ENCODE assay signal across 1 cellular context in genomic region chr21:31733521-31734149, GRCh38.
TF ChIP-seq lines count a peak whose summit lies in the region.

No MANE protein-coding gene starts in this region.

TF ChIP-seq in H1, 55 proteins besides CTCF, POLR2A, EP300 and RAD21 (continued from another document):
- no peak for TF ChIP-seq SP1 (IDR thresholded peaks at IDR 0.05; ENCODE audit: low read depth, low read length)
- TF ChIP-seq BRCA1 (IDR thresholded peaks at IDR 0.05; ENCODE audit: low read depth, low read length) = no peak
- TF ChIP-seq KDM5A (IDR thresholded peaks at IDR 0.05; ENCODE audit: low read length) = no peak
- TF ChIP-seq GABPA (IDR thresholded peaks at IDR 0.05; ENCODE audit: borderline replicate concordance, insufficient read depth, low read length) = no peak
- TF ChIP-seq JUN (IDR thresholded peaks at IDR 0.05; ENCODE audit: low read depth, low read length) = no peak
- TF ChIP-seq RXRA (IDR thresholded peaks at IDR 0.05; ENCODE audit: insufficient read depth, low read depth, low read length) = no peak
- TF ChIP-seq SIX5 (IDR thresholded peaks at IDR 0.05; ENCODE audit: low read depth, low read length) = no peak
- no peak for TF ChIP-seq RFX5 (IDR thresholded peaks at IDR 0.05; ENCODE audit: borderline replicate concordance, low read depth, low read length)
TF ChIP-seq in H1: peak in this region for 0.
